In the genomic region with DNA sequence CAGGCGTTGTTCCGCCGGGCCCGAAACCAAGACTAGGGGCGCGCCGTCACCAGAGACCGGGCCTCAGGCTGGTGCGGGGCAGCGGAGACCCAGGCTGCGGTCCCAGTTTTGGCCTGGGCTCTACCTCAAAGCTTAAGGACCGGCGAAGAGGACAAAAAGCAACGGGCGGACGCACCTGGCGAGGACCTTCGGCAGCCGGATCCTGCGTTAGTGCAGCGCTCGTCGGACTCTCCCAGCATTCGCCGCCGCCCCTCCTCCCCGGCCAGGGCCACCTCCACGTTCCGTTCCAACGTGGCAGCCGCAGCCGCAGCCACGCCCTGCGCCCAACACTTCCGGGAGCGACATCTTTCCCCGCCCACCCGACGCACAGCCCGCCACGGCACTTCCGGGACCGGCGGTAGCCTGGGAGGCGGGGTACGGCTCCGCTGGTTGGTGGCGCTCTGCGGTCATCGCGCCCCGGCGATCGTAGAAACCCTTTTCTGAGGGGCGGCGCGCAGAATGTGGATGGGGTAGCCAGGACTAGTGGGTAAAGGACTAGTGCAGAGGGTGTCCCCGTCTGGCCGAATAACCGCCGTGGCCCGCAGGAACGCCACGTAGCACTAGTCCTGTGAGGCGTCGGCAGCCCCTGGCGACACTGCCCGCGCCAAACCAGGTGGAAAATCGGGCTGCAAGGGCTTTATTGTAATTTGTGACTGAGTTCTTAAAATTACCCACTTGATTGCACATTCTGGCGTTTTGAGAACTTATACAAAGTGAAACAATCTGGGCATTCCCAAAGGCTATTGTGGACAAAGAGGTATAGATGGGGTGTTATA, we compare ENCODE assay signal across 8 cellular contexts. TPM values are rescaled to one million over a fixed set of nuclear protein-coding genes. Genes with fewer than 3 reads are reported as not detected.
DNase-seq lines count a peak whose midpoint lies in the region; ATAC-seq and TF ChIP-seq lines count a peak whose summit lies in the region.

A gene with protein sequence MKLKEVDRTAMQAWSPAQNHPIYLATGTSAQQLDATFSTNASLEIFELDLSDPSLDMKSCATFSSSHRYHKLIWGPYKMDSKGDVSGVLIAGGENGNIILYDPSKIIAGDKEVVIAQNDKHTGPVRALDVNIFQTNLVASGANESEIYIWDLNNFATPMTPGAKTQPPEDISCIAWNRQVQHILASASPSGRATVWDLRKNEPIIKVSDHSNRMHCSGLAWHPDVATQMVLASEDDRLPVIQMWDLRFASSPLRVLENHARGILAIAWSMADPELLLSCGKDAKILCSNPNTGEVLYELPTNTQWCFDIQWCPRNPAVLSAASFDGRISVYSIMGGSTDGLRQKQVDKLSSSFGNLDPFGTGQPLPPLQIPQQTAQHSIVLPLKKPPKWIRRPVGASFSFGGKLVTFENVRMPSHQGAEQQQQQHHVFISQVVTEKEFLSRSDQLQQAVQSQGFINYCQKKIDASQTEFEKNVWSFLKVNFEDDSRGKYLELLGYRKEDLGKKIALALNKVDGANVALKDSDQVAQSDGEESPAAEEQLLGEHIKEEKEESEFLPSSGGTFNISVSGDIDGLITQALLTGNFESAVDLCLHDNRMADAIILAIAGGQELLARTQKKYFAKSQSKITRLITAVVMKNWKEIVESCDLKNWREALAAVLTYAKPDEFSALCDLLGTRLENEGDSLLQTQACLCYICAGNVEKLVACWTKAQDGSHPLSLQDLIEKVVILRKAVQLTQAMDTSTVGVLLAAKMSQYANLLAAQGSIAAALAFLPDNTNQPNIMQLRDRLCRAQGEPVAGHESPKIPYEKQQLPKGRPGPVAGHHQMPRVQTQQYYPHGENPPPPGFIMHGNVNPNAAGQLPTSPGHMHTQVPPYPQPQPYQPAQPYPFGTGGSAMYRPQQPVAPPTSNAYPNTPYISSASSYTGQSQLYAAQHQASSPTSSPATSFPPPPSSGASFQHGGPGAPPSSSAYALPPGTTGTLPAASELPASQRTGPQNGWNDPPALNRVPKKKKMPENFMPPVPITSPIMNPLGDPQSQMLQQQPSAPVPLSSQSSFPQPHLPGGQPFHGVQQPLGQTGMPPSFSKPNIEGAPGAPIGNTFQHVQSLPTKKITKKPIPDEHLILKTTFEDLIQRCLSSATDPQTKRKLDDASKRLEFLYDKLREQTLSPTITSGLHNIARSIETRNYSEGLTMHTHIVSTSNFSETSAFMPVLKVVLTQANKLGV (minus strand): TSS at position 241 of the 815 bp plus-strand sequence. CDS start 9,217 bp downstream, outside the sequence.

- H3K36me3 Mint-ChIP-seq in activated naive CD4-positive, alpha-beta T cell treated with anti-CD3 and anti-CD28 coated beads, Interleukin-2, amount 50 U/mL, for 72 hours: peaks cover 13 to 28% of the 10 kb centered on the region in 2 donors

- TF ChIP-seq CTCF in omental fat pad (IDR thresholded peaks at IDR 0.05) (no peak), testis (IDR thresholded peaks at IDR 0.05) (no peak)

- DNase-seq in NCI-H1092 (lab: John Stamatoyannopoulos, UW) (peak; percentile 95), glomerular endothelial cell (ENCODE audit: extremely low read depth, low read depth, low spot score) (no peak), omental fat pad (ENCODE audit: low spot score) (peak; percentile 66), testis (peak; percentile 96)
- DNase-seq in activated naive CD4-positive, alpha-beta T cell treated with anti-CD3 and anti-CD28 coated beads, Interleukin-2, amount 50 U/mL, for 72 hours (ENCODE audit: low spot score in 2 of 2): peak; percentile 95 to 97

- no peaks in the 10 kb centered on the region for H3K27me3 ChIP-seq in testis

- no peaks in the 10 kb centered on the region for H3K9me3 ChIP-seq in testis

- peak; percentile 86 for TF ChIP-seq POLR2A in testis (IDR thresholded peaks at IDR 0.05)

- peak within 1 kb of the TSS; percentile 86 to 95 for H3K27ac ChIP-seq in testis

- ATAC-seq in HG02610 (IDR thresholded peaks at IDR 0.05; ENCODE audit: unreplicated experiment) (peak; percentile 95), SK-N-SH treated with all-trans-retinoic acid at 6 μM for 48 hours (peak; percentile 94), omental fat pad (ENCODE audit: low FRiP score) (peak; percentile 99)
- peak; percentile 96 for ATAC-seq in activated naive CD4-positive, alpha-beta T cell treated with anti-CD3 and anti-CD28 coated beads, Interleukin-2, amount 50 U/mL, for 72 hours

- 0 to 1% methylated on average over 33 to 71 of the region's 71 CpGs for WGBS in testis, 2 donors

- H3K9me3 Mint-ChIP-seq in activated naive CD4-positive, alpha-beta T cell treated with anti-CD3 and anti-CD28 coated beads, Interleukin-2, amount 50 U/mL, for 72 hours: no peaks in the 10 kb centered on the region

- peaks cover 16% of the 10 kb centered on the region for H3K4me1 ChIP-seq in testis

- peak within 1 kb of the TSS; percentile 94 for H3K27ac Mint-ChIP-seq in activated naive CD4-positive, alpha-beta T cell treated with anti-CD3 and anti-CD28 coated beads, Interleukin-2, amount 50 U/mL, for 72 hours

- no peaks in the 10 kb centered on the region for H3K36me3 ChIP-seq in testis (ENCODE audit: low read depth, missing control alignments)

- intact Hi-C loops in testis (cut with DNase I; ENCODE audit: low total_unique reads): loop anchor here (10.0 kb wide), 1 partner anchor 144 kb away; the partner anchor contains the start of gene COPS4

- H3K4me3 ChIP-seq in GM08714 (ENCODE audit: low read length): peak within 1 kb of the TSS; percentile 93
- H3K4me3 ChIP-seq in testis: peak within 1 kb of the TSS; percentile 79 to 90

TF ChIP-seq in SK-N-SH treated with all-trans-retinoic acid at 6 μM for 48 hours, 23 proteins besides CTCF, POLR2A, EP300 and RAD21:
- TF ChIP-seq TCF4 (CRISPR knock-in tag; IDR thresholded peaks at IDR 0.05; ENCODE audit: borderline replicate concordance) (peak; percentile 49; the same call in 1 of the 2 replicates), RARB (CRISPR knock-in tag; IDR thresholded peaks at IDR 0.05) (no peak), ZNF70 (CRISPR knock-in tag; IDR thresholded peaks at IDR 0.05) (no peak), ESRRG (CRISPR knock-in tag; IDR thresholded peaks at IDR 0.05) (0 out of 2 replicates have a peak, but pooled peaks have one; percentile 19), ZFP3 (CRISPR knock-in tag; IDR thresholded peaks at IDR 0.05) (0 out of 2 replicates have a peak, but pooled peaks have one; percentile 46), TSHZ2 (CRISPR knock-in tag; IDR thresholded peaks at IDR 0.05) (0 out of 2 replicates have a peak, but pooled peaks have one; percentile 39), ZC3H10 (CRISPR knock-in tag; IDR thresholded peaks at IDR 0.05) (no peak)
- TF ChIP-seq, protein P1, sequence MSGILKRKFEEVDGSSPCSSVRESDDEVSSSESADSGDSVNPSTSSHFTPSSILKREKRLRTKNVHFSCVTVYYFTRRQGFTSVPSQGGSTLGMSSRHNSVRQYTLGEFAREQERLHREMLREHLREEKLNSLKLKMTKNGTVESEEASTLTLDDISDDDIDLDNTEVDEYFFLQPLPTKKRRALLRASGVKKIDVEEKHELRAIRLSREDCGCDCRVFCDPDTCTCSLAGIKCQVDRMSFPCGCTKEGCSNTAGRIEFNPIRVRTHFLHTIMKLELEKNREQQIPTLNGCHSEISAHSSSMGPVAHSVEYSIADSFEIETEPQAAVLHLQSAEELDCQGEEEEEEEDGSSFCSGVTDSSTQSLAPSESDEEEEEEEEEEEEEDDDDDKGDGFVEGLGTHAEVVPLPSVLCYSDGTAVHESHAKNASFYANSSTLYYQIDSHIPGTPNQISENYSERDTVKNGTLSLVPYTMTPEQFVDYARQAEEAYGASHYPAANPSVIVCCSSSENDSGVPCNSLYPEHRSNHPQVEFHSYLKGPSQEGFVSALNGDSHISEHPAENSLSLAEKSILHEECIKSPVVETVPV (CRISPR knock-in tag; IDR thresholded peaks at IDR 0.05): peak; percentile 63; the same call in 1 of the 2 replicates

RNA-seq across cellular contexts. Expression of the gene that starts here (rescaled TPM):
- total RNA-seq in activated naive CD4-positive, alpha-beta T cell treated with anti-CD3 and anti-CD28 coated beads, Interleukin-2, amount 50 U/mL, for 72 hours: 100 to 1,000 TPM in 1 of 2 donors, 10 to 100 TPM in 1; 93.9 to 124 TPM
- 252 and 304 TPM in 2 replicates for total RNA-seq in glomerular endothelial cell
- 100 to 1,000 TPM; 175 to 215 (median 183) TPM for total RNA-seq in omental fat pad
- total RNA-seq in testis: 100 to 1,000 TPM; 168 to 191 TPM
- 131 TPM for polyA plus RNA-seq in testis (ENCODE audit: insufficient read depth, low read depth, low replicate concordance)
